Comparison of ENCODE assay signal across 1 cellular context in the genomic region with DNA sequence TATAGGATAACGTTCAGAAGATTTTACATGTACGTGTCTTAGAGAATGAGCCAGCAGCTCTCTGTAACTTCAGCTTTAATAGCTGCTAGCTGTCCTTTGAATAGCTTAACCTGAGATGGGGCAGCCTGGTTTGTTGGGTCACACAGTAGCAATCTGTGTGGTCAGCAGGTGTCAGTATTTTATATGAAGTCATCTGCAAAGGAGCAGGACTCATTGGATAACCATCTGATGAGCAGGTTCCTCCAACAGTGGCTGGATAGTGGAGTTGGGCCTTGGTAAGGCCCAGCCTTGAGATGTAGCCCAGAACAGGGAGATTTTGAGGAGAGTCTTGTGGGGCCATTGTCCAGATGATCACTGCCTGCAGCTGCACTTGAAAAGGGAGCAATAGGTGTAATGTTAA.
TF ChIP-seq lines count a peak whose summit lies in the region.

No MANE protein-coding gene starts in this region.

TF ChIP-seq in K562, 482 proteins besides CTCF, POLR2A, EP300 and RAD21 (continued from another document):
- TF ChIP-seq, protein P1, sequence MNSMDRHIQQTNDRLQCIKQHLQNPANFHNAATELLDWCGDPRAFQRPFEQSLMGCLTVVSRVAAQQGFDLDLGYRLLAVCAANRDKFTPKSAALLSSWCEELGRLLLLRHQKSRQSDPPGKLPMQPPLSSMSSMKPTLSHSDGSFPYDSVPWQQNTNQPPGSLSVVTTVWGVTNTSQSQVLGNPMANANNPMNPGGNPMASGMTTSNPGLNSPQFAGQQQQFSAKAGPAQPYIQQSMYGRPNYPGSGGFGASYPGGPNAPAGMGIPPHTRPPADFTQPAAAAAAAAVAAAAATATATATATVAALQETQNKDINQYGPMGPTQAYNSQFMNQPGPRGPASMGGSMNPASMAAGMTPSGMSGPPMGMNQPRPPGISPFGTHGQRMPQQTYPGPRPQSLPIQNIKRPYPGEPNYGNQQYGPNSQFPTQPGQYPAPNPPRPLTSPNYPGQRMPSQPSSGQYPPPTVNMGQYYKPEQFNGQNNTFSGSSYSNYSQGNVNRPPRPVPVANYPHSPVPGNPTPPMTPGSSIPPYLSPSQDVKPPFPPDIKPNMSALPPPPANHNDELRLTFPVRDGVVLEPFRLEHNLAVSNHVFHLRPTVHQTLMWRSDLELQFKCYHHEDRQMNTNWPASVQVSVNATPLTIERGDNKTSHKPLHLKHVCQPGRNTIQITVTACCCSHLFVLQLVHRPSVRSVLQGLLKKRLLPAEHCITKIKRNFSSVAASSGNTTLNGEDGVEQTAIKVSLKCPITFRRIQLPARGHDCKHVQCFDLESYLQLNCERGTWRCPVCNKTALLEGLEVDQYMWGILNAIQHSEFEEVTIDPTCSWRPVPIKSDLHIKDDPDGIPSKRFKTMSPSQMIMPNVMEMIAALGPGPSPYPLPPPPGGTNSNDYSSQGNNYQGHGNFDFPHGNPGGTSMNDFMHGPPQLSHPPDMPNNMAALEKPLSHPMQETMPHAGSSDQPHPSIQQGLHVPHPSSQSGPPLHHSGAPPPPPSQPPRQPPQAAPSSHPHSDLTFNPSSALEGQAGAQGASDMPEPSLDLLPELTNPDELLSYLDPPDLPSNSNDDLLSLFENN (IDR thresholded peaks at IDR 0.05; ENCODE audit: low read depth in 2 of 2, low read length in 2 of 2) = no peak
- TF ChIP-seq KLF16 (IDR thresholded peaks at IDR 0.05) (no peak), CHCHD3 (CRISPR knock-in tag; IDR thresholded peaks at IDR 0.05) (no peak), ZNF124 (CRISPR knock-in tag; IDR thresholded peaks at IDR 0.05) (no peak), GABPA (tag; conservative IDR thresholded peaks at IDR 0.05; ENCODE audit: low read depth) (no peak), ZNF311 (CRISPR knock-in tag; IDR thresholded peaks at IDR 0.05) (no peak), LEF1 (IDR thresholded peaks at IDR 0.05) (no peak), RBM17 (IDR thresholded peaks at IDR 0.05; ENCODE audit: borderline replicate concordance, low read depth, low read length) (no peak), GTF2A2 (tag; IDR thresholded peaks at IDR 0.05) (no peak), NFE2 (IDR thresholded peaks at IDR 0.05; ENCODE audit: low read depth) (no peak), TAL1 (IDR thresholded peaks at IDR 0.05) (no peak), ZNF57 (CRISPR knock-in tag; IDR thresholded peaks at IDR 0.05) (no peak), TAF9B (IDR thresholded peaks at IDR 0.05; ENCODE audit: partially characterized antibody) (no peak), SAFB2 (IDR thresholded peaks at IDR 0.05; ENCODE audit: borderline replicate concordance, low read depth, low read length, severe bottlenecking) (no peak), ZNF239 (CRISPR knock-in tag; IDR thresholded peaks at IDR 0.05) (no peak), ZNF444 (CRISPR knock-in tag; IDR thresholded peaks at IDR 0.05) (no peak), NFATC3 (IDR thresholded peaks at IDR 0.05) (no peak), XRCC3 (IDR thresholded peaks at IDR 0.05) (no peak), POLR2B (IDR thresholded peaks at IDR 0.05; ENCODE audit: low read depth, partially characterized antibody) (no peak), RB1 (IDR thresholded peaks at IDR 0.05; ENCODE audit: low read depth) (no peak), ESRRB (CRISPR knock-in tag; IDR thresholded peaks at IDR 0.05; ENCODE audit: borderline replicate concordance) (no peak), BRCA1 (IDR thresholded peaks at IDR 0.05) (no peak), BRCA1 (CRISPR knock-in tag; IDR thresholded peaks at IDR 0.05) (no peak), SMC3 (conservative IDR thresholded peaks at IDR 0.05; ENCODE audit: insufficient read depth, low read depth, low read length) (peak; percentile 30; the same call in 1 of the 2 replicates), SOX6 (IDR thresholded peaks at IDR 0.05) (no peak), TBL1XR1 (IDR thresholded peaks at IDR 0.05; ENCODE audit: low read length in 2 of 2) (0 out of 4 replicates have a peak, but pooled peaks of 1 of the 2 experiments have one; percentile 29), TEAD2 (tag; IDR thresholded peaks at IDR 0.05) (peak; percentile 46; the same call in 1 of the 2 replicates), POU5F1 (IDR thresholded peaks at IDR 0.05; ENCODE audit: borderline replicate concordance, low read depth, low read length, partially characterized antibody) (no peak), ZNF764 (CRISPR knock-in tag; IDR thresholded peaks at IDR 0.05; ENCODE audit: low read depth) (no peak), HDAC3 (IDR thresholded peaks at IDR 0.05; ENCODE audit: borderline replicate concordance, partially characterized antibody) (no peak), JUND (IDR thresholded peaks at IDR 0.05; ENCODE audit: borderline replicate concordance, low read depth, low read length) (0 out of 2 replicates have a peak, but pooled peaks have one; percentile 27), JUND (tag; IDR thresholded peaks at IDR 0.05; ENCODE audit: borderline replicate concordance, low read depth, low read length) (no peak; the same call in 2 of the 3 replicates), NR4A1 (CRISPR knock-in tag; IDR thresholded peaks at IDR 0.05) (no peak), NR4A1 (tag; IDR thresholded peaks at IDR 0.05) (peak; percentile 76; the same call in 1 of the 2 replicates), ZNF79 (CRISPR knock-in tag; IDR thresholded peaks at IDR 0.05; ENCODE audit: low read depth) (no peak), ZNF224 (CRISPR knock-in tag; IDR thresholded peaks at IDR 0.05) (no peak), ZNF3 (CRISPR knock-in tag; IDR thresholded peaks at IDR 0.05) (no peak)
- TF ChIP-seq, protein P2, sequence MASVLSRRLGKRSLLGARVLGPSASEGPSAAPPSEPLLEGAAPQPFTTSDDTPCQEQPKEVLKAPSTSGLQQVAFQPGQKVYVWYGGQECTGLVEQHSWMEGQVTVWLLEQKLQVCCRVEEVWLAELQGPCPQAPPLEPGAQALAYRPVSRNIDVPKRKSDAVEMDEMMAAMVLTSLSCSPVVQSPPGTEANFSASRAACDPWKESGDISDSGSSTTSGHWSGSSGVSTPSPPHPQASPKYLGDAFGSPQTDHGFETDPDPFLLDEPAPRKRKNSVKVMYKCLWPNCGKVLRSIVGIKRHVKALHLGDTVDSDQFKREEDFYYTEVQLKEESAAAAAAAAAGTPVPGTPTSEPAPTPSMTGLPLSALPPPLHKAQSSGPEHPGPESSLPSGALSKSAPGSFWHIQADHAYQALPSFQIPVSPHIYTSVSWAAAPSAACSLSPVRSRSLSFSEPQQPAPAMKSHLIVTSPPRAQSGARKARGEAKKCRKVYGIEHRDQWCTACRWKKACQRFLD (CRISPR knock-in tag; IDR thresholded peaks at IDR 0.05) = no peak
- TF ChIP-seq, protein P3, sequence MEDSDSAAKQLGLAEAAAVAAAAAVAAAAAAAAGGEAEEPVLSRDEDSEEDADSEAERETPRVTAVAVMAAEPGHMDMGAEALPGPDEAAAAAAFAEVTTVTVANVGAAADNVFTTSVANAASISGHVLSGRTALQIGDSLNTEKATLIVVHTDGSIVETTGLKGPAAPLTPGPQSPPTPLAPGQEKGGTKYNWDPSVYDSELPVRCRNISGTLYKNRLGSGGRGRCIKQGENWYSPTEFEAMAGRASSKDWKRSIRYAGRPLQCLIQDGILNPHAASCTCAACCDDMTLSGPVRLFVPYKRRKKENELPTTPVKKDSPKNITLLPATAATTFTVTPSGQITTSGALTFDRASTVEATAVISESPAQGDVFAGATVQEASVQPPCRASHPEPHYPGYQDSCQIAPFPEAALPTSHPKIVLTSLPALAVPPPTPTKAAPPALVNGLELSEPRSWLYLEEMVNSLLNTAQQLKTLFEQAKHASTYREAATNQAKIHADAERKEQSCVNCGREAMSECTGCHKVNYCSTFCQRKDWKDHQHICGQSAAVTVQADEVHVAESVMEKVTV (CRISPR knock-in tag; IDR thresholded peaks at IDR 0.05) = peak; percentile 37; the same call in 1 of the 2 replicates
- TF ChIP-seq, protein P4, sequence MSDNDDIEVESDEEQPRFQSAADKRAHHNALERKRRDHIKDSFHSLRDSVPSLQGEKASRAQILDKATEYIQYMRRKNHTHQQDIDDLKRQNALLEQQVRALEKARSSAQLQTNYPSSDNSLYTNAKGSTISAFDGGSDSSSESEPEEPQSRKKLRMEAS (CRISPR knock-in tag; IDR thresholded peaks at IDR 0.05) = no peak
- TF ChIP-seq, protein P5, sequence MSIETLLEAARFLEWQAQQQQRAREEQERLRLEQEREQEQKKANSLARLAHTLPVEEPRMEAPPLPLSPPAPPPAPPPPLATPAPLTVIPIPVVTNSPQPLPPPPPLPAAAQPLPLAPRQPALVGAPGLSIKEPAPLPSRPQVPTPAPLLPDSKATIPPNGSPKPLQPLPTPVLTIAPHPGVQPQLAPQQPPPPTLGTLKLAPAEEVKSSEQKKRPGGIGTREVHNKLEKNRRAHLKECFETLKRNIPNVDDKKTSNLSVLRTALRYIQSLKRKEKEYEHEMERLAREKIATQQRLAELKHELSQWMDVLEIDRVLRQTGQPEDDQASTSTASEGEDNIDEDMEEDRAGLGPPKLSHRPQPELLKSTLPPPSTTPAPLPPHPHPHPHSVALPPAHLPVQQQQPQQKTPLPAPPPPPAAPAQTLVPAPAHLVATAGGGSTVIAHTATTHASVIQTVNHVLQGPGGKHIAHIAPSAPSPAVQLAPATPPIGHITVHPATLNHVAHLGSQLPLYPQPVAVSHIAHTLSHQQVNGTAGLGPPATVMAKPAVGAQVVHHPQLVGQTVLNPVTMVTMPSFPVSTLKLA (conservative IDR thresholded peaks at IDR 0.05) = no peak
- TF ChIP-seq, protein P6, sequence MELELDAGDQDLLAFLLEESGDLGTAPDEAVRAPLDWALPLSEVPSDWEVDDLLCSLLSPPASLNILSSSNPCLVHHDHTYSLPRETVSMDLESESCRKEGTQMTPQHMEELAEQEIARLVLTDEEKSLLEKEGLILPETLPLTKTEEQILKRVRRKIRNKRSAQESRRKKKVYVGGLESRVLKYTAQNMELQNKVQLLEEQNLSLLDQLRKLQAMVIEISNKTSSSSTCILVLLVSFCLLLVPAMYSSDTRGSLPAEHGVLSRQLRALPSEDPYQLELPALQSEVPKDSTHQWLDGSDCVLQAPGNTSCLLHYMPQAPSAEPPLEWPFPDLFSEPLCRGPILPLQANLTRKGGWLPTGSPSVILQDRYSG (tag; conservative IDR thresholded peaks at IDR 0.05; ENCODE audit: low read depth) = 0 out of 2 replicates have a peak, but pooled peaks have one; percentile 38
- TF ChIP-seq, protein P7, sequence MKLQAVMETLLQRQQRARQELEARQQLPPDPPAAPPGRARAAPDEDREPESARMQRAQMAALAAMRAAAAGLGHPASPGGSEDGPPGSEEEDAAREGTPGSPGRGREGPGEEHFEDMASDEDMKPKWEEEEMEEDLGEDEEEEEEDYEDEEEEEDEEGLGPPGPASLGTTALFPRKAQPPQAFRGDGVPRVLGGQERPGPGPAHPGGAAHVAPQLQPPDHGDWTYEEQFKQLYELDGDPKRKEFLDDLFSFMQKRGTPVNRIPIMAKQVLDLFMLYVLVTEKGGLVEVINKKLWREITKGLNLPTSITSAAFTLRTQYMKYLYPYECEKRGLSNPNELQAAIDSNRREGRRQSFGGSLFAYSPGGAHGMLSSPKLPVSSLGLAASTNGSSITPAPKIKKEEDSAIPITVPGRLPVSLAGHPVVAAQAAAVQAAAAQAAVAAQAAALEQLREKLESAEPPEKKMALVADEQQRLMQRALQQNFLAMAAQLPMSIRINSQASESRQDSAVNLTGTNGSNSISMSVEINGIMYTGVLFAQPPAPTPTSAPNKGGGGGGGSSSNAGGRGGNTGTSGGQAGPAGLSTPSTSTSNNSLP (IDR thresholded peaks at IDR 0.05; ENCODE audit: borderline replicate concordance, low read depth, low read length) = peak; percentile 79
- TF ChIP-seq, protein P8, sequence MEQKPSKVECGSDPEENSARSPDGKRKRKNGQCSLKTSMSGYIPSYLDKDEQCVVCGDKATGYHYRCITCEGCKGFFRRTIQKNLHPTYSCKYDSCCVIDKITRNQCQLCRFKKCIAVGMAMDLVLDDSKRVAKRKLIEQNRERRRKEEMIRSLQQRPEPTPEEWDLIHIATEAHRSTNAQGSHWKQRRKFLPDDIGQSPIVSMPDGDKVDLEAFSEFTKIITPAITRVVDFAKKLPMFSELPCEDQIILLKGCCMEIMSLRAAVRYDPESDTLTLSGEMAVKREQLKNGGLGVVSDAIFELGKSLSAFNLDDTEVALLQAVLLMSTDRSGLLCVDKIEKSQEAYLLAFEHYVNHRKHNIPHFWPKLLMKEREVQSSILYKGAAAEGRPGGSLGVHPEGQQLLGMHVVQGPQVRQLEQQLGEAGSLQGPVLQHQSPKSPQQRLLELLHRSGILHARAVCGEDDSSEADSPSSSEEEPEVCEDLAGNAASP (IDR thresholded peaks at IDR 0.05) = no peak
- TF ChIP-seq, protein P9, sequence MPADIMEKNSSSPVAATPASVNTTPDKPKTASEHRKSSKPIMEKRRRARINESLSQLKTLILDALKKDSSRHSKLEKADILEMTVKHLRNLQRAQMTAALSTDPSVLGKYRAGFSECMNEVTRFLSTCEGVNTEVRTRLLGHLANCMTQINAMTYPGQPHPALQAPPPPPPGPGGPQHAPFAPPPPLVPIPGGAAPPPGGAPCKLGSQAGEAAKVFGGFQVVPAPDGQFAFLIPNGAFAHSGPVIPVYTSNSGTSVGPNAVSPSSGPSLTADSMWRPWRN (IDR thresholded peaks at IDR 0.05; ENCODE audit: low read depth) = no peak
- TF ChIP-seq, protein P10, sequence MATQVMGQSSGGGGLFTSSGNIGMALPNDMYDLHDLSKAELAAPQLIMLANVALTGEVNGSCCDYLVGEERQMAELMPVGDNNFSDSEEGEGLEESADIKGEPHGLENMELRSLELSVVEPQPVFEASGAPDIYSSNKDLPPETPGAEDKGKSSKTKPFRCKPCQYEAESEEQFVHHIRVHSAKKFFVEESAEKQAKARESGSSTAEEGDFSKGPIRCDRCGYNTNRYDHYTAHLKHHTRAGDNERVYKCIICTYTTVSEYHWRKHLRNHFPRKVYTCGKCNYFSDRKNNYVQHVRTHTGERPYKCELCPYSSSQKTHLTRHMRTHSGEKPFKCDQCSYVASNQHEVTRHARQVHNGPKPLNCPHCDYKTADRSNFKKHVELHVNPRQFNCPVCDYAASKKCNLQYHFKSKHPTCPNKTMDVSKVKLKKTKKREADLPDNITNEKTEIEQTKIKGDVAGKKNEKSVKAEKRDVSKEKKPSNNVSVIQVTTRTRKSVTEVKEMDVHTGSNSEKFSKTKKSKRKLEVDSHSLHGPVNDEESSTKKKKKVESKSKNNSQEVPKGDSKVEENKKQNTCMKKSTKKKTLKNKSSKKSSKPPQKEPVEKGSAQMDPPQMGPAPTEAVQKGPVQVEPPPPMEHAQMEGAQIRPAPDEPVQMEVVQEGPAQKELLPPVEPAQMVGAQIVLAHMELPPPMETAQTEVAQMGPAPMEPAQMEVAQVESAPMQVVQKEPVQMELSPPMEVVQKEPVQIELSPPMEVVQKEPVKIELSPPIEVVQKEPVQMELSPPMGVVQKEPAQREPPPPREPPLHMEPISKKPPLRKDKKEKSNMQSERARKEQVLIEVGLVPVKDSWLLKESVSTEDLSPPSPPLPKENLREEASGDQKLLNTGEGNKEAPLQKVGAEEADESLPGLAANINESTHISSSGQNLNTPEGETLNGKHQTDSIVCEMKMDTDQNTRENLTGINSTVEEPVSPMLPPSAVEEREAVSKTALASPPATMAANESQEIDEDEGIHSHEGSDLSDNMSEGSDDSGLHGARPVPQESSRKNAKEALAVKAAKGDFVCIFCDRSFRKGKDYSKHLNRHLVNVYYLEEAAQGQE (CRISPR knock-in tag; IDR thresholded peaks at IDR 0.05; ENCODE audit: low read depth) = no peak
